In the genomic region with DNA sequence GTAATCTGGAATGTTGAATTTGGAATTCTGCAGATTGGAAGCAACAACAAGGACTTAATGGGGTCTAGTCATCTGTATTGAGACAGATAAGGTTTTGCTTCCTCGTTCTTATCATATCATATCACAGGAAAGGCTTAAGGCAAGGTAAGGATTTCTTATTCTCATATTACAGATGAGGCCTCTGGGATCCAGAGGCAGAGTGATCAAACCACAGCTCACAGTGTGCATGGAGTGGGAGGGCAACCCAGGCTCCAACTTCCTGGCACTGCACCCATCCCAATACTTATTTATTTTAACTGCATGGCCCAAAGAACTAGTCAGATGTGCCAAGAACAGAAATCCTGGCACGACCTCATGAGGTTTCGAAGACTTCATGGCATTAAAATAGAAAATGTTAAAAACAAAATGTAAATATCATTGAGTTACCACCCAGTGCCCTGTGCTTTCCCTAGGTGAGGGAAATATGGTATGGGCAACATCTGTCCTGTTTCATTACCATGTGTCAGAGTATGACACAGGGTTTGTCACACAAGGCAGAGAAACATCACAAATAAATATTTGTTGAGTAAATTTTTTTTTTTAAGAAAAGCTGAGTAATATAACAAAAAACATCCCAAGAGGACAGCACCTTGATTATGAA, we compare ENCODE assay signal across 25 cellular contexts.
DNase-seq lines count a peak whose midpoint lies in the region; ATAC-seq and TF ChIP-seq lines count a peak whose summit lies in the region.
"Had no signal": no experiment of that assay in that cellular context is flagged by ENCODE, and none has a peak within 500 bp of the region (broad histone marks: within the 10 kb centered on the region; RNA-seq: fewer than 3 reads in every experiment).

No MANE protein-coding gene starts in this region.

- no peak overlapping the region for H3K56ac ChIP-seq in mesendoderm (ENCODE audit: low read length)

- H3K79me1 ChIP-seq in mesendoderm (ENCODE audit: low read length): no peaks in the 10 kb centered on the region

- H3K36me3 Mint-ChIP-seq in endodermal cell (ENCODE audit: low read depth) (peaks cover 9% of the 10 kb centered on the region), Calu3 (ENCODE audit: insufficient read depth, unreplicated experiment) (no peaks in the 10 kb centered on the region)

- no peak overlapping the region for H3K18ac ChIP-seq in mesendoderm (ENCODE audit: low read length)

- H2AK5ac ChIP-seq in mesendoderm (ENCODE audit: low read length): no peak overlapping the region

- H3K4me3 ChIP-seq in endodermal cell (ENCODE audit: low read length): no peak overlapping the region
- H3K4me3 ChIP-seq in mesendoderm (ENCODE audit: low read length): no peak overlapping the region
- H3K4me3 ChIP-seq: BLaER1, gastroesophageal sphincter, GM12878, mucosa of descending colon, Peyer's patch, prostate gland had no signal

- H4K8ac ChIP-seq in mesendoderm (ENCODE audit: low read depth, low read length): no peak overlapping the region

- no peak overlapping the region for H2BK15ac ChIP-seq in mesendoderm (replicated peaks; ENCODE audit: low read depth)

- peaks cover 7% of the 10 kb centered on the region for H3K4me1 ChIP-seq in endodermal cell (ENCODE audit: control insufficient read depth, insufficient read depth, low read length)
- H3K4me1 ChIP-seq in mesendoderm (ENCODE audit: control insufficient read depth, low read depth, low read length): no peaks in the 10 kb centered on the region
- H3K4me1 ChIP-seq: BLaER1, Caco-2, Peyer's patch, prostate gland had no signal

- no peaks in the 10 kb centered on the region for H3K9me3 ChIP-seq in endodermal cell (ENCODE audit: control insufficient read depth, low read length)
- H3K9me3 ChIP-seq: BLaER1, Caco-2, gastroesophageal sphincter, mucosa of descending colon, Peyer's patch, prostate gland had no signal

- H3K27ac Mint-ChIP-seq in endodermal cell: peak overlapping the region; percentile 14
- no peak overlapping the region for H3K27ac Mint-ChIP-seq in Calu3 (ENCODE audit: unreplicated experiment)
- H3K27ac Mint-ChIP-seq: activated naive CD8-positive, alpha-beta T cell treated with anti-CD3 and anti-CD28 coated beads, Interleukin-2, amount 10 ng/mL, durations not matched to agents 7 days and 5 days had no signal

- no peaks in the 10 kb centered on the region for H3K27me3 ChIP-seq in endodermal cell (ENCODE audit: control insufficient read depth, insufficient read depth, low read length, poor library complexity, severe bottlenecking)
- no peaks in the 10 kb centered on the region for H3K27me3 ChIP-seq in mesendoderm (ENCODE audit: insufficient read depth, low read length, poor library complexity)
- H3K27me3 ChIP-seq: BLaER1, gastroesophageal sphincter, Peyer's patch had no signal

- H3K27me3 Mint-ChIP-seq in endodermal cell (ENCODE audit: insufficient read depth) (no peaks in the 10 kb centered on the region), Calu3 (ENCODE audit: unreplicated experiment) (no peaks in the 10 kb centered on the region)
- H3K27me3 Mint-ChIP-seq: activated naive CD8-positive, alpha-beta T cell treated with anti-CD3 and anti-CD28 coated beads, Interleukin-2, amount 10 ng/mL, durations not matched to agents 7 days and 5 days had no signal

- H3K4me1 Mint-ChIP-seq in endodermal cell: peaks cover 27% of the 10 kb centered on the region
- no peaks in the 10 kb centered on the region for H3K4me1 Mint-ChIP-seq in Calu3 (ENCODE audit: low read depth, unreplicated experiment)
- H3K4me1 Mint-ChIP-seq: activated naive CD8-positive, alpha-beta T cell treated with anti-CD3 and anti-CD28 coated beads, Interleukin-2, amount 10 ng/mL, durations not matched to agents 7 days and 5 days had no signal

- H3K36me3 ChIP-seq in endodermal cell (ENCODE audit: control insufficient read depth, insufficient read depth, low read length): peaks cover 8% of the 10 kb centered on the region
- H3K36me3 ChIP-seq in mesendoderm (ENCODE audit: control insufficient read depth, insufficient read depth, low read length): no peaks in the 10 kb centered on the region
- H3K36me3 ChIP-seq: prostate gland had no signal

- 91 to 100% methylated on average over 1 to 3 of the region's 3 CpGs for WGBS in endodermal cell (ENCODE audit: insufficient coverage in 1 of 2, insufficient read length in 1 of 2), 2 experiments
- WGBS in mesendoderm (ENCODE audit: extremely low coverage, insufficient coverage, low lambda C conversion rate): no CpG with 5 or more reads among the region's 3 CpGs

- no peak for TF ChIP-seq CTCF in endodermal cell (conservative IDR thresholded peaks at IDR 0.05)
- TF ChIP-seq CTCF in Calu3 (IDR thresholded peaks at IDR 0.05; ENCODE audit: unreplicated experiment): no peak

- H2BK120ac ChIP-seq in mesendoderm (ENCODE audit: low read depth, low read length): no peak overlapping the region

- H3K9me3 Mint-ChIP-seq in endodermal cell (no peaks in the 10 kb centered on the region), Calu3 (ENCODE audit: low read depth, unreplicated experiment) (peaks cover 2% of the 10 kb centered on the region)

- no peaks in the 10 kb centered on the region for H3K79me2 ChIP-seq in mesendoderm (ENCODE audit: control insufficient read depth, insufficient read depth, low read length)

- H3K23ac ChIP-seq in mesendoderm (ENCODE audit: low read length): no peak overlapping the region

- H3K9ac ChIP-seq in endodermal cell (ENCODE audit: extremely low read depth, low read length, poor library complexity, severe bottlenecking): no peak overlapping the region
- H3K9ac ChIP-seq in mesendoderm (ENCODE audit: low read length): no peak overlapping the region
- H3K9ac ChIP-seq: BLaER1 had no signal

- CTCF ChIA-PET in Calu3 (lab: Charles Lee): interaction anchor here (1.5 kb wide), 1 partner anchor 134 kb away, joined by 3 read pairs; no protein-coding TSS in a partner anchor

- H3K27ac ChIP-seq in endodermal cell (ENCODE audit: low read depth, low read length) (no peak overlapping the region), mesendoderm (ENCODE audit: low read depth, low read length) (no peak overlapping the region)
- H3K27ac ChIP-seq: BLaER1, prostate gland had no signal

- DNase-seq in Daoy (ENCODE audit: low read depth): peak; percentile 9
- peak; percentile 13 for DNase-seq in M059J (ENCODE audit: low read depth)
- no peak for DNase-seq in endodermal cell
- DNase-seq in mesendoderm: peak; percentile 28
- DNase-seq in Calu3: no peak
- DNase-seq in sciatic nerve (ENCODE audit: low spot score): no peak
- DNase-seq: ACHN; activated CD4-positive, alpha-beta T cell treated with anti-CD3 and anti-CD28 coated beads for 1 hour; activated effector memory CD4-positive, alpha-beta T cell treated with anti-CD3 and anti-CD28 coated beads, Interleukin-2, amount 50 U/mL, for 16 hours; activated naive CD8-positive, alpha-beta T cell treated with anti-CD3 and anti-CD28 coated beads, Interleukin-2, amount 10 ng/mL, durations not matched to agents 7 days and 5 days; Caco-2; DMS79 treated with DMSO at 0.1 percent for 48 hours; HCEC 1CT; hypothalamus; mucosa of descending colon; NCI-H2107; NCI-H510A treated with DMSO at 0.1 percent for 48 hours; Peyer's patch; stimulated activated CD4-positive, alpha-beta T cell treated with anti-CD3 and anti-CD28 coated beads, Interleukin-1b, Interleukin-23, amount 100 ng/mL, for 48 hours had no signal

- no peak overlapping the region for H3K4me3 Mint-ChIP-seq in endodermal cell
- no peak overlapping the region for H3K4me3 Mint-ChIP-seq in Calu3 (ENCODE audit: low read depth, unreplicated experiment)
- H3K4me3 Mint-ChIP-seq: activated naive CD8-positive, alpha-beta T cell treated with anti-CD3 and anti-CD28 coated beads, Interleukin-2, amount 10 ng/mL, durations not matched to agents 7 days and 5 days had no signal

- no TSS peak for BruUV-seq in Calu3 (replicated peaks; lab: Mats Ljungman, UMichigan)

- intact Hi-C loops in Calu3 (cut with micrococcal nuclease; ENCODE audit: unreplicated experiment): no loop called here
- intact Hi-C loops in sciatic nerve (cut with DNase I): no loop called here

- no peak overlapping the region for H2BK5ac ChIP-seq in mesendoderm (ENCODE audit: low read length)

- H3K4me2 ChIP-seq in mesendoderm (ENCODE audit: low read length): no peak overlapping the region
- H3K4me2 ChIP-seq: BLaER1 had no signal

- H4K5ac ChIP-seq in mesendoderm (ENCODE audit: low read length): no peak overlapping the region

- ATAC-seq in GM19397 (IDR thresholded peaks at IDR 0.05; ENCODE audit: unreplicated experiment) (no peak), SK-N-SH treated with all-trans-retinoic acid at 6 μM for 48 hours (no peak), sciatic nerve (no peak)
- ATAC-seq: gastroesophageal sphincter, GM12878, mucosa of descending colon had no signal

- H3K4ac ChIP-seq in mesendoderm (ENCODE audit: low read depth, low read length): no peak overlapping the region

TF ChIP-seq in SK-N-SH treated with all-trans-retinoic acid at 6 μM for 48 hours, 23 proteins besides CTCF, POLR2A, EP300 and RAD21 (continues in another document):
- TF ChIP-seq, protein P1, sequence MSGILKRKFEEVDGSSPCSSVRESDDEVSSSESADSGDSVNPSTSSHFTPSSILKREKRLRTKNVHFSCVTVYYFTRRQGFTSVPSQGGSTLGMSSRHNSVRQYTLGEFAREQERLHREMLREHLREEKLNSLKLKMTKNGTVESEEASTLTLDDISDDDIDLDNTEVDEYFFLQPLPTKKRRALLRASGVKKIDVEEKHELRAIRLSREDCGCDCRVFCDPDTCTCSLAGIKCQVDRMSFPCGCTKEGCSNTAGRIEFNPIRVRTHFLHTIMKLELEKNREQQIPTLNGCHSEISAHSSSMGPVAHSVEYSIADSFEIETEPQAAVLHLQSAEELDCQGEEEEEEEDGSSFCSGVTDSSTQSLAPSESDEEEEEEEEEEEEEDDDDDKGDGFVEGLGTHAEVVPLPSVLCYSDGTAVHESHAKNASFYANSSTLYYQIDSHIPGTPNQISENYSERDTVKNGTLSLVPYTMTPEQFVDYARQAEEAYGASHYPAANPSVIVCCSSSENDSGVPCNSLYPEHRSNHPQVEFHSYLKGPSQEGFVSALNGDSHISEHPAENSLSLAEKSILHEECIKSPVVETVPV (CRISPR knock-in tag; IDR thresholded peaks at IDR 0.05): no peak
- TF ChIP-seq ZNF8 (CRISPR knock-in tag; IDR thresholded peaks at IDR 0.05): no peak
- TF ChIP-seq, protein P2, sequence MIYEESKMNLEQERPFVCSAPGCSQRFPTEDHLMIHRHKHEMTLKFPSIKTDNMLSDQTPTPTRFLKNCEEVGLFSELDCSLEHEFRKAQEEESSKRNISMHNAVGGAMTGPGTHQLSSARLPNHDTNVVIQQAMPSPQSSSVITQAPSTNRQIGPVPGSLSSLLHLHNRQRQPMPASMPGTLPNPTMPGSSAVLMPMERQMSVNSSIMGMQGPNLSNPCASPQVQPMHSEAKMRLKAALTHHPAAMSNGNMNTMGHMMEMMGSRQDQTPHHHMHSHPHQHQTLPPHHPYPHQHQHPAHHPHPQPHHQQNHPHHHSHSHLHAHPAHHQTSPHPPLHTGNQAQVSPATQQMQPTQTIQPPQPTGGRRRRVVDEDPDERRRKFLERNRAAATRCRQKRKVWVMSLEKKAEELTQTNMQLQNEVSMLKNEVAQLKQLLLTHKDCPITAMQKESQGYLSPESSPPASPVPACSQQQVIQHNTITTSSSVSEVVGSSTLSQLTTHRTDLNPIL (CRISPR knock-in tag; IDR thresholded peaks at IDR 0.05; ENCODE audit: low read depth): no peak

Comparison
In these comparisons a context has a peak if more than half of its experiments do, and no peak if none do; other contexts are left out.
1. DNase-seq: peak in Daoy (single experiment), M059J (single experiment) and mesendoderm (single experiment); none in endodermal cell (single experiment), Calu3 (single experiment) and sciatic nerve (single experiment).